In genomic region chr21:44938976-44939531, GRCh38 we compare ENCODE assay signal across 8 cellular contexts. TPM values are rescaled to one million over a fixed set of nuclear protein-coding genes. Genes with fewer than 3 reads are reported as not detected.
DNase-seq lines count a peak whose midpoint lies in the region; ATAC-seq and TF ChIP-seq lines count a peak whose summit lies in the region.

No MANE protein-coding gene starts in this region.

- WGBS in heart left ventricle, 4 donors: 81 to 91% (median 86%) methylated on average over 14 to 15 of the region's 15 CpGs

- peaks cover 0 to 37% (median 29%) of the 10 kb centered on the region in 12 donors for H3K4me1 ChIP-seq in heart left ventricle
- peaks cover 27% of the 10 kb centered on the region for H3K4me1 ChIP-seq in mucosa of descending colon (ENCODE audit: low read depth)
- H3K4me1 ChIP-seq in vagina: peaks cover 34% of the 10 kb centered on the region

- no peak for ATAC-seq in heart left ventricle
- ATAC-seq in Right ventricle myocardium superior (ENCODE audit: poor library complexity): no peak
- no peak for ATAC-seq in mucosa of descending colon
- ATAC-seq in GM19328 (IDR thresholded peaks at IDR 0.05; ENCODE audit: unreplicated experiment): no peak

- TF ChIP-seq POLR2A in heart left ventricle (IDR thresholded peaks at IDR 0.05) (no peak), vagina (IDR thresholded peaks at IDR 0.05) (no peak)

- H3K9me3 ChIP-seq in heart left ventricle (no peaks in the 10 kb centered on the region), mucosa of descending colon (no peaks in the 10 kb centered on the region), vagina (no peaks in the 10 kb centered on the region)

- TF ChIP-seq CTCF in heart left ventricle (IDR thresholded peaks at IDR 0.05): no peak
- no peak for TF ChIP-seq CTCF in cardiac fibroblast (IDR thresholded peaks at IDR 0.05; ENCODE audit: low read depth, low read length)
- no peak for TF ChIP-seq CTCF in mucosa of descending colon (IDR thresholded peaks at IDR 0.05)
- TF ChIP-seq CTCF in vagina (IDR thresholded peaks at IDR 0.05): no peak

- peaks cover 0 to 11% (median 6%) of the 10 kb centered on the region in 9 donors for H3K36me3 ChIP-seq in heart left ventricle
- no peaks in the 10 kb centered on the region for H3K36me3 ChIP-seq in mucosa of descending colon (ENCODE audit: low read depth)
- no peaks in the 10 kb centered on the region for H3K36me3 ChIP-seq in vagina

- intact Hi-C loops in heart left ventricle (cut with DNase I) (loop anchor here in 5 of 10 donors (5.0 to 10.0 kb wide), 4 partner anchors 64 to 137 kb away; partner anchors contain the start of genes SUMO3 (in 2 of the 5), PTTG1IP (in 1 of the 5) and UBE2G2 (in 1 of the 5)), Right ventricle myocardium superior (cut with DNase I) (loop anchor here (5.0 kb wide), 1 partner anchor 122 kb away; the partner anchor contains the start of gene SUMO3), mucosa of descending colon (cut with DNase I, micrococcal nuclease) (no loop called here), vagina (cut with DNase I) (loop anchor here (10.0 kb wide), 1 partner anchor 134 kb away; the partner anchor contains the start of gene UBE2G2)

- DNase-seq in heart left ventricle (peak in 1 of 5 donors; percentile 37), Right ventricle myocardium superior (no peak), cardiac fibroblast (ENCODE audit: low read depth in 2 of 2) (no peak), mucosa of descending colon (peak in 1 of 3 donors; percentile 25), vagina (ENCODE audit: extremely low spot score in 2 of 2) (no peak), activated gamma-delta T cell (lab: John Stamatoyannopoulos, UW) (no peak), cerebellar nuclear complex (lab: John Stamatoyannopoulos, UW) (no peak)

- peak overlapping the region in 9 of 12 donors; percentile 70 to 88 (median 78) for H3K27ac ChIP-seq in heart left ventricle
- H3K27ac ChIP-seq in vagina: peak overlapping the region; percentile 76

- peak overlapping the region; percentile 74 to 99 (median 82) for H3K4me3 ChIP-seq in heart left ventricle
- peak overlapping the region; percentile 98 to 99 for H3K4me3 ChIP-seq in cardiac fibroblast (replicated peaks in 1 of 2; ENCODE audit: low read depth in 2 of 2, low read length in 2 of 2)
- peak overlapping the region; percentile 93 for H3K4me3 ChIP-seq in mucosa of descending colon
- peak overlapping the region; percentile 97 to 98 for H3K4me3 ChIP-seq in vagina

- H3K27me3 ChIP-seq in heart left ventricle (peaks cover 0 to 11% (median 0%) of the 10 kb centered on the region in 9 donors), vagina (no peaks in the 10 kb centered on the region)

RNA-seq across cellular contexts. Expression of gene SLX9, which starts 0.8 kb away (rescaled TPM):
- total RNA-seq in heart left ventricle: 10 to 100 TPM; 38.5 to 53.1 (median 47.1) TPM
- polyA plus RNA-seq in heart left ventricle: 10 to 100 TPM; 63.8 to 77.8 TPM
- 77.4 TPM for total RNA-seq in Right ventricle myocardium superior
- 10 to 100 TPM; 19.8 to 42.2 (median 20.9) TPM for total RNA-seq in mucosa of descending colon
- 8.3 TPM for total RNA-seq in vagina

RNA-seq across cellular contexts. Expression of gene ITGB2, which starts 18.4 kb away (rescaled TPM):
- total RNA-seq in heart left ventricle (100 to 1,000 TPM in 2 of 9 donors, 10 to 100 TPM in 5, 1 to 10 TPM in 2; 7.4 to 253 (median 27.7) TPM), Right ventricle myocardium superior (23.8 TPM), mucosa of descending colon (10 to 100 TPM; 10.8 to 52.3 (median 51.1) TPM), vagina (35.1 TPM)
- polyA plus RNA-seq in heart left ventricle: 10 to 100 TPM in 1 of 2 donors, 1 to 10 TPM in 1; 6.1 to 12.3 TPM

Comparison
In these comparisons a context has a peak if more than half of its experiments do, and no peak if none do; other contexts are left out.
1. intact Hi-C loops: an anchor here in Right ventricle myocardium superior (5.0 kb wide) and vagina (10.0 kb wide); none called in mucosa of descending colon.